8 cellular contexts compared by ENCODE assay signal in genomic region chr17:73710095-73710592, GRCh38.
DNase-seq lines count a peak whose midpoint lies in the region; ATAC-seq and TF ChIP-seq lines count a peak whose summit lies in the region.

No MANE protein-coding gene starts in this region.

- TF ChIP-seq CTCF in glutamatergic neuron (IDR thresholded peaks at IDR 0.05; ENCODE audit: partially characterized antibody, unreplicated experiment), result peak; percentile 90

- peak overlapping the region in 1 of 7 donors; percentile 66 for H3K27ac Mint-ChIP-seq in CD4-positive, alpha-beta memory T cell
- H3K27ac Mint-ChIP-seq in glutamatergic neuron (ENCODE audit: unreplicated experiment), result no peak overlapping the region

- H3K4me1 Mint-ChIP-seq in CD4-positive, alpha-beta memory T cell, result peaks cover 7 to 11% (median 8%) of the 10 kb centered on the region in 4 donors
- H3K4me1 Mint-ChIP-seq in glutamatergic neuron (ENCODE audit: low read depth, unreplicated experiment), result peaks cover 26% of the 10 kb centered on the region

- H3K36me3 ChIP-seq in CD4-positive, alpha-beta memory T cell (ENCODE audit: insufficient read depth, low read length), result no peaks in the 10 kb centered on the region

- POLR2A ChIA-PET in CD4-positive, alpha-beta memory T cell (lab: Charles Lee; ENCODE audit: partially characterized antibody), result interaction anchor here (0.6 to 4.1 kb wide), 3 partner anchors 11 to 117 kb away, joined by 3 to 31 read pairs (median 4); no protein-coding TSS in a partner anchor

- no peak overlapping the region for H3K4me3 Mint-ChIP-seq in CD4-positive, alpha-beta memory T cell
- no peak overlapping the region for H3K4me3 Mint-ChIP-seq in glutamatergic neuron (ENCODE audit: unreplicated experiment)

- H3K36me3 Mint-ChIP-seq in CD4-positive, alpha-beta memory T cell, result no peaks in the 10 kb centered on the region
- H3K36me3 Mint-ChIP-seq in glutamatergic neuron (ENCODE audit: unreplicated experiment), result peaks cover 7% of the 10 kb centered on the region

- ATAC-seq in GM19328 (IDR thresholded peaks at IDR 0.05; ENCODE audit: unreplicated experiment), result no peak

- CTCF ChIA-PET in CD4-positive, alpha-beta memory T cell (lab: Charles Lee; ENCODE audit: partially characterized antibody), result interaction anchor here (0.8 to 7.9 kb wide), 24 partner anchors 11 to 985 kb away, joined by 3 to 168 read pairs (median 5); no protein-coding TSS in a partner anchor

- DNase-seq in CD4-positive, alpha-beta memory T cell, result peak in 4 of 5 donors; percentile 56 to 66 (median 62)
- peak; percentile 54 for DNase-seq in HK-2 (ENCODE audit: unreplicated experiment)
- peak; percentile 51 for DNase-seq in RPMI8226
- peak; percentile 51 for DNase-seq in activated gamma-delta T cell treated with anti-CD3 and anti-CD28 coated beads, Interleukin-2, amount 50 U/mL, for 16 hours (ENCODE audit: low read depth)
- DNase-seq in glutamatergic neuron, result peak; percentile 62
- peak; percentile 39 for DNase-seq in renal cortical epithelial cell (ENCODE audit: low read depth)
- no peak for DNase-seq in NCI-H2227 treated with DMSO at 0.1 percent for 48 hours (lab: John Stamatoyannopoulos, UW)

- intact Hi-C loops in CD4-positive, alpha-beta memory T cell (cut with micrococcal nuclease), result no loop called here

- no peaks in the 10 kb centered on the region for H3K9me3 ChIP-seq in CD4-positive, alpha-beta memory T cell (ENCODE audit: control insufficient read depth in 1 of 2, low read length in 2 of 2)

- peaks cover 6% of the 10 kb centered on the region in 2 donors for H3K27me3 Mint-ChIP-seq in CD4-positive, alpha-beta memory T cell
- peaks cover 9% of the 10 kb centered on the region for H3K27me3 Mint-ChIP-seq in glutamatergic neuron (ENCODE audit: unreplicated experiment)

- H3K4me1 ChIP-seq in CD4-positive, alpha-beta memory T cell (ENCODE audit: insufficient read depth, low read length), result peaks cover 4% of the 10 kb centered on the region

- no peaks in the 10 kb centered on the region for H3K27me3 ChIP-seq in CD4-positive, alpha-beta memory T cell (ENCODE audit: insufficient read depth, low read length)

- no peak overlapping the region for H3K27ac ChIP-seq in CD4-positive, alpha-beta memory T cell (ENCODE audit: low read depth, low read length)

- peaks cover 0 to 7% (median 1%) of the 10 kb centered on the region in 8 donors for H3K9me3 Mint-ChIP-seq in CD4-positive, alpha-beta memory T cell
- H3K9me3 Mint-ChIP-seq in glutamatergic neuron (ENCODE audit: unreplicated experiment), result peaks cover 12% of the 10 kb centered on the region

- no peak overlapping the region for H3K4me3 ChIP-seq in CD4-positive, alpha-beta memory T cell (ENCODE audit: low read length in 2 of 2)
